ENCODE assay signal across 8 cellular contexts in genomic region chr22:50326959-50327710, GRCh38. TPM values are rescaled to one million over a fixed set of nuclear protein-coding genes. Genes with fewer than 3 reads are reported as not detected.
A peak's percentile ranks its signal among the peaks of the same experiment; 100 is the strongest.
DNase-seq lines count a peak whose midpoint lies in the region; ATAC-seq, FAIRE-seq and TF ChIP-seq lines count a peak whose summit lies in the region.

DENND6B (minus strand) TSS chr22:50327012; CDS start chr22:50326988, 24 bp downstream.

- H3K9me3 ChIP-seq in Caco-2 (no peaks in the 10 kb centered on the region), neuronal stem cell (replicated peaks in 1 of 2; ENCODE audit: control insufficient read depth in 2 of 2, insufficient read depth in 1 of 2, low read depth in 1 of 2, low read length in 2 of 2) (no peaks in the 10 kb centered on the region), testis (no peaks in the 10 kb centered on the region)

- peak within 1 kb of the TSS; percentile 99 for H2AFZ ChIP-seq in neuronal stem cell (ENCODE audit: low read length)

- H2BK5ac ChIP-seq in neuronal stem cell (ENCODE audit: low read length) = peak within 1 kb of the TSS; percentile 87

- H3K14ac ChIP-seq in neuronal stem cell (ENCODE audit: low read length) = peak within 1 kb of the TSS; percentile 99

- peak within 1 kb of the TSS; percentile 90 for H2BK15ac ChIP-seq in neuronal stem cell (ENCODE audit: low read length)

- no CpG with 5 or more reads among the region's 104 CpGs for WGBS in neuronal stem cell (ENCODE audit: extremely low coverage in 2 of 2, insufficient read length in 2 of 2, insufficient replicate concordance in 1 of 2), 2 donors
- 2% methylated on average over 59 of the region's 104 CpGs; no CpG with 5 or more reads in 1 of the 2 donors for WGBS in testis, 2 donors

- H4K91ac ChIP-seq in neuronal stem cell (ENCODE audit: low read depth, low read length, poor library complexity) = peak within 1 kb of the TSS; percentile 96

- H3K36me3 Mint-ChIP-seq in Caco-2 (ENCODE audit: insufficient read depth, unreplicated experiment) = no peaks in the 10 kb centered on the region

- CTCF ChIA-PET in Caco-2 (lab: Charles Lee) = interaction anchor here (1.0 to 1.8 kb wide), 5 partner anchors 21 to 53 kb away, joined by 3 to 8 read pairs (median 4); no protein-coding TSS in a partner anchor

- H3K4ac ChIP-seq in neuronal stem cell (ENCODE audit: low read length) = peak within 1 kb of the TSS; percentile 80

- H3K4me1 ChIP-seq in Caco-2 (no peaks in the 10 kb centered on the region; the same call in 1 of the 2 replicates), neuronal stem cell (ENCODE audit: control insufficient read depth in 2 of 2, insufficient read depth in 1 of 2, low read depth in 1 of 2, low read length in 2 of 2) (peaks cover 10 to 14% of the 10 kb centered on the region in 2 donors), testis (peaks cover 2% of the 10 kb centered on the region)

- BruUV-seq in Caco-2 (replicated peaks; lab: Mats Ljungman, UMichigan) = TSS peak; percentile 70

- no peak for FAIRE-seq in frontal cortex (lab: Jason Lieb, UNC)

- peak within 1 kb of the TSS; percentile 94 for H3K23ac ChIP-seq in neuronal stem cell (ENCODE audit: low read depth, low read length, poor library complexity)

- no peaks in the 10 kb centered on the region for H3K9me3 Mint-ChIP-seq in Caco-2 (ENCODE audit: unreplicated experiment)

- DNase-seq in Caco-2 (peak; percentile 61 to 86), HuH-7 (ENCODE audit: low spot score) (peak; percentile 90), frontal cortex (ENCODE audit: low spot score in 2 of 2) (peak; percentile 97), neuronal stem cell (ENCODE audit: low spot score) (peak; percentile 86), testis (peak; percentile 88)
- DNase-seq in activated naive CD4-positive, alpha-beta T cell (lab: John Stamatoyannopoulos, UW) = peak in 3 of 4 experiments; percentile 25 to 64 (median 26)

- H3K9ac ChIP-seq in neuronal stem cell (ENCODE audit: low read depth, low read length, poor library complexity) = peak within 1 kb of the TSS; percentile 93

- peak within 1 kb of the TSS; percentile 96 for H3K4me2 ChIP-seq in neuronal stem cell (ENCODE audit: insufficient read depth, low read length, poor library complexity, severe bottlenecking)

- intact Hi-C loops in Caco-2 (cut with micrococcal nuclease; ENCODE audit: unreplicated experiment) (loop anchor here (5.0 kb wide), 1 partner anchor 55 kb away; the partner anchor contains the start of gene MAPK11), testis (cut with DNase I; ENCODE audit: low total_unique reads) (no loop called here)

- H4K8ac ChIP-seq in neuronal stem cell (ENCODE audit: low read depth, low read length) = peak within 1 kb of the TSS; percentile 95

- H2BK12ac ChIP-seq in neuronal stem cell (ENCODE audit: low read length) = no peak within 1 kb of the TSS

- H3K18ac ChIP-seq in neuronal stem cell (ENCODE audit: low read length) = peak within 1 kb of the TSS; percentile 98

- POLR2A ChIA-PET in Caco-2 (lab: Charles Lee) = interaction anchor here (1.0 to 2.6 kb wide), 3 partner anchors 23 to 76 kb away, joined by 4 to 13 read pairs (median 9); partner anchors contain the start of gene HDAC10

- H3K27ac Mint-ChIP-seq in Caco-2 (ENCODE audit: unreplicated experiment) = peak within 1 kb of the TSS; percentile 84

- H3K27me3 ChIP-seq in Caco-2 (replicated peaks; ENCODE audit: control insufficient read depth, insufficient read depth, low read length) (no peaks in the 10 kb centered on the region), neuronal stem cell (ENCODE audit: control insufficient read depth in 3 of 3, insufficient read depth in 3 of 3, low read depth in 1 of 3, low read length in 3 of 3) (no peaks in the 10 kb centered on the region), testis (no peaks in the 10 kb centered on the region)

- peaks cover 15% of the 10 kb centered on the region for H3K4me1 Mint-ChIP-seq in Caco-2 (ENCODE audit: low read depth, unreplicated experiment)

- peak within 1 kb of the TSS; percentile 95 for H3K4me3 ChIP-seq in Caco-2 (ENCODE audit: low read depth, low read length)
- peak within 1 kb of the TSS; percentile 90 to 99 for H3K4me3 ChIP-seq in neuronal stem cell (ENCODE audit: low read length in 2 of 2)
- peak within 1 kb of the TSS; percentile 57 to 80 for H3K4me3 ChIP-seq in testis

- H3K27me3 Mint-ChIP-seq in Caco-2 (ENCODE audit: insufficient read depth, unreplicated experiment) = no peaks in the 10 kb centered on the region

- H3K27ac ChIP-seq in neuronal stem cell (replicated peaks; ENCODE audit: low read length) (no peak within 1 kb of the TSS), testis (peak within 1 kb of the TSS; percentile 83 to 90)

- peaks cover 2% of the 10 kb centered on the region for H3K79me1 ChIP-seq in neuronal stem cell (ENCODE audit: low read depth, low read length)

- TF ChIP-seq CTCF in Caco-2 (IDR thresholded peaks at IDR 0.05; ENCODE audit: insufficient read depth in 1 of 2, low read depth in 1 of 2, low read length in 1 of 2, severe bottlenecking in 1 of 2, unreplicated experiment in 1 of 2) (peak; percentile 9 to 26), testis (IDR thresholded peaks at IDR 0.05) (peak in 2 of 3 experiments; percentile 59 to 98)

- peak; percentile 66 for ATAC-seq in GM21360 (IDR thresholded peaks at IDR 0.05; ENCODE audit: unreplicated experiment)

- no peaks in the 10 kb centered on the region for H3K36me3 ChIP-seq in Caco-2 (ENCODE audit: control insufficient read depth, insufficient read depth, low read length)
- no peaks in the 10 kb centered on the region for H3K36me3 ChIP-seq in neuronal stem cell (replicated peaks in 1 of 2; ENCODE audit: control insufficient read depth in 2 of 2, insufficient read depth in 2 of 2, low read length in 2 of 2)
- H3K36me3 ChIP-seq in testis (ENCODE audit: low read depth, missing control alignments) = no peaks in the 10 kb centered on the region

- peak within 1 kb of the TSS; percentile 92 for H3K4me3 Mint-ChIP-seq in Caco-2 (ENCODE audit: unreplicated experiment)

- H2BK120ac ChIP-seq in neuronal stem cell (ENCODE audit: low read depth, low read length) = peak within 1 kb of the TSS; percentile 77

- H2AK5ac ChIP-seq in neuronal stem cell (ENCODE audit: low read depth, low read length) = peak within 1 kb of the TSS; percentile 97

- TF ChIP-seq POLR2A in Raji (IDR thresholded peaks at IDR 0.05; ENCODE audit: insufficient read depth, low read depth, low read length) (peak; percentile 59), testis (IDR thresholded peaks at IDR 0.05) (no peak)

RNA-seq across cellular contexts. Expression of gene DENND6B, which starts in this region (rescaled TPM):
- total RNA-seq in Caco-2 (2022) (3.4 and 5.5 TPM in 2 replicates), frontal cortex (19.6 TPM), testis (10 to 100 TPM; 17.1 to 18.0 TPM)
- polyA plus RNA-seq in neuronal stem cell (2013, experiment 1 of 2) = 12.7 TPM
- polyA plus RNA-seq in neuronal stem cell (2013, experiment 2 of 2) = 11.7 TPM
- 22.0 TPM for polyA plus RNA-seq in testis (ENCODE audit: insufficient read depth, low read depth, low replicate concordance)

Comparison
In these comparisons a context has a peak if more than half of its experiments do, and no peak if none do; other contexts are left out.
1. DNase-seq: peak in every context shown above with its lines; median percentile 97 in frontal cortex; 90 in HuH-7; 88 in testis; 86 in neuronal stem cell; 74 in Caco-2; 26 in activated naive CD4-positive, alpha-beta T cell.